18 cellular contexts compared by ENCODE assay signal in the genomic region with DNA sequence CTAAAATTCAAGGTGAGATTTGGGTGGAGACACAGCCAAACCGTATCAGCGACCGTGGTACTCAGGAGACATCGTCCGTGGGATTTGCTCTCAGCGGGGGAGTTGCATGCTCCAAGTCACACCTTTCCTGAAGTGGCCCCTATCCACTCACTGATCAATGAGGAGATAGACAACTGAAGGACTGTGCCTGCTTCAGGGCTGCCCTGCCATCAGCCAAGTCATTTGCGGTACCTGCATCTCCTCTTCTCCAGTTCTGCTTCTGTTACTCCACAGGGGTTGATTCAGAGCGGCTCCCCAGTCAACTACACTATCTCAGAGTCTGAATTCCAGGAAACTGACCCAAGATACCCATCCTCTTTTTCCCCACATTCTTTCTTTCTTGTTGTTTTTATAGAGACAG.
"Had no signal": no experiment of that assay in that cellular context is flagged by ENCODE, and none has a peak within 500 bp of the region (broad histone marks: within the 10 kb centered on the region; RNA-seq: fewer than 3 reads in every experiment).

No MANE protein-coding gene starts in this region.

- H3K4me3 ChIP-seq: gastroesophageal sphincter, hepatocyte, left ventricle myocardium inferior, right atrium auricular region, tibial nerve had no signal

- H3K27me3 Mint-ChIP-seq: T-cell had no signal

- H2AFZ ChIP-seq: hepatocyte, parathyroid adenoma had no signal

- H3K36me3 ChIP-seq: gastroesophageal sphincter, left ventricle myocardium inferior, right atrium auricular region, tibial nerve had no signal

- H3K9me3 ChIP-seq: gastroesophageal sphincter, right atrium auricular region, tibial nerve had no signal

- H3K27me3 ChIP-seq: gastroesophageal sphincter, hepatocyte, right atrium auricular region, tibial nerve had no signal

- DNase-seq: activated CD4-positive, alpha-beta T cell treated with anti-CD3 and anti-CD28 coated beads for 1 hour; effector CD4-positive, alpha-beta T cell; left ventricle myocardium inferior; stimulated activated naive CD4-positive, alpha-beta T cell treated with Interleukin-2 at 50 U/mL for 16 hours had no signal

- H3K27ac Mint-ChIP-seq: activated CD8-positive, alpha-beta memory T cell treated with anti-CD3 and anti-CD28 coated beads, Interleukin-2, amount 10 ng/mL, durations not matched to agents 7 days and 5 days; activated CD8-positive, alpha-beta T cell treated with anti-CD3 and anti-CD28 coated beads, Interleukin-2, amount 10 ng/mL, durations not matched to agents 7 days and 5 days; activated T-cell treated with anti-CD3 and anti-CD28 coated beads, Interleukin-2, amount 50 U/mL, for 72 hours; T-cell; WTC11 had no signal

- H3K4me2 ChIP-seq: hepatocyte had no signal

- H3K36me3 Mint-ChIP-seq: mesothelial cell of epicardium; naive thymus-derived CD4-positive, alpha-beta T cell; T-cell had no signal

- H3K4me3 Mint-ChIP-seq: activated CD8-positive, alpha-beta memory T cell treated with anti-CD3 and anti-CD28 coated beads, Interleukin-2, amount 10 ng/mL, durations not matched to agents 7 days and 5 days; activated CD8-positive, alpha-beta T cell treated with anti-CD3 and anti-CD28 coated beads, Interleukin-2, amount 10 ng/mL, durations not matched to agents 7 days and 5 days; activated T-cell treated with anti-CD3 and anti-CD28 coated beads, Interleukin-2, amount 50 U/mL, for 72 hours; mesothelial cell of epicardium; neural crest cell; T-cell; WTC11 had no signal

- H3K9ac ChIP-seq: parathyroid adenoma had no signal

- H3K79me2 ChIP-seq: hepatocyte, parathyroid adenoma had no signal

- H3K27ac ChIP-seq: epithelial cell of prostate, hepatocyte, parathyroid adenoma had no signal

- H3K9me3 Mint-ChIP-seq: neural crest cell, T-cell had no signal
